8 cellular contexts compared by ENCODE assay signal in the genomic region with DNA sequence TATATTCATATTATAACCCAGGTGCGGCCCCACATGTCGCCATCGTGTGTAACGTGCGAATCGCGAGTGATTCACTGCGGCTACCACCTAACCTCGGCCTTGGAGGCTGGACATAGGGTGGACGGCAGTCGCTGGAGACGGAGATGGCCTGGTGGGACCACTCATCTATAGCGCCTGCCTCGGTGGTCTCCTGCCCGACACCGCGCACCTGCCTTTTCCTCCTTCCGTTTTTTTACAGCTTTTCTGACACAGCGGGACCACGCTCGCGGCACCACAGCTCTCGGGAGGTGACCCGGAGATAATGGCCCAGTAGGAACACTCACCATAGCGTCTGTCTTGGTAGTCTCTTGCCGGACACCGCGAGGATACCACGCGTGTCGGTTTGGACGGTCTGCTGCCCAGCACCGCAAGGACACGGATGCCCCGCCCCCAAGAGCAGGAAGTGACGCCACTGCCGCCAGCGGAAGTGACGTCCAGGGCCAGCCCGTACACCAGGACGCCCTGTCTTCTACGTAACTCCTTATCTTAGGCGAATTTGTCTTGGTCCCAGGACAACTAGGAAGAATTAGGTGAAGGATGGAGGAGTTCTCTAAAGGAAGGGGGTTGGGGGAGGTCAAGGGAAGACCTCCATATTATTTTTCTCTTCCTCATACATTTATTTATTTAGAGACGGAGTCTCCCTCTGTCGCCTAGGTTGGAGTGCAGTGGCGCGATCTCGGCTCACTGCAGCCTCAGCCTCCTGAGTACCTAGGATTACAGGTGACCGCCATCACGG. TPM values are rescaled to one million over a fixed set of nuclear protein-coding genes. Genes with fewer than 3 reads are reported as not detected.
A peak's percentile ranks its signal among the peaks of the same experiment; 100 is the strongest.
DNase-seq lines count a peak whose midpoint lies in the region; TF ChIP-seq lines count a peak whose summit lies in the region.

No MANE protein-coding gene starts in this region.

- peaks cover 32% of the 10 kb centered on the region for H3K36me3 ChIP-seq in HUES6 (ENCODE audit: control insufficient read depth, insufficient read depth, low read length)
- peaks cover 9 to 18% of the 10 kb centered on the region in 2 experiments for H3K36me3 ChIP-seq in SK-N-SH (replicated peaks in 1 of 2; ENCODE audit: control insufficient read depth in 1 of 2, insufficient read depth in 2 of 2, low read length in 1 of 2)

- CTCF ChIA-PET in SK-N-SH (lab: Yijun Ruan, JAX): no interaction called here

- H3K4me1 ChIP-seq in HUES6 (ENCODE audit: control insufficient read depth, insufficient read depth, low read length): no peaks in the 10 kb centered on the region
- no peaks in the 10 kb centered on the region; a peak in 1 of 4 replicates for H3K4me1 ChIP-seq in SK-N-SH (ENCODE audit: control insufficient read depth in 1 of 2, insufficient read depth in 2 of 2, low read depth in 1 of 2, low read length in 1 of 2)

- DNase-seq in NCI-H524 (lab: John Stamatoyannopoulos, UW) (peak; percentile 64 to 77), NCI-H524 treated with DMSO at 0.1 percent for 48 hours (lab: John Stamatoyannopoulos, UW) (no peak), SK-N-SH (peak; percentile 85), glomerular visceral epithelial cell (ENCODE audit: extremely low spot score) (peak; percentile 85), occipital lobe (lab: John Stamatoyannopoulos, UW) (peak; percentile 76), substantia nigra (lab: John Stamatoyannopoulos, UW) (peak; percentile 10 to 89 (median 72))
- peak; percentile 81 for DNase-seq in activated naive CD4-positive, alpha-beta T cell treated with anti-CD3 and anti-CD28 coated beads, Interleukin-2, amount 50 U/mL, for 16 hours

- no peak for TF ChIP-seq CTCF in SK-N-SH (IDR thresholded peaks at IDR 0.05)

- no peak overlapping the region for H2AFZ ChIP-seq in SK-N-SH (ENCODE audit: low read depth)

- H3K9me3 ChIP-seq in HUES6 (ENCODE audit: control insufficient read depth, insufficient read depth, low read depth, low read length) (no peaks in the 10 kb centered on the region), SK-N-SH (no peaks in the 10 kb centered on the region)

- H4K20me1 ChIP-seq in SK-N-SH (ENCODE audit: insufficient read depth): no peaks in the 10 kb centered on the region

- peaks cover 9% of the 10 kb centered on the region for H3F3A ChIP-seq in SK-N-SH (replicated peaks; ENCODE audit: insufficient read depth)

- H3K27ac ChIP-seq in HUES6 (ENCODE audit: low read depth, low read length): peak overlapping the region; percentile 43; the same call in 1 of the 2 replicates
- H3K27ac ChIP-seq in SK-N-SH (ENCODE audit: low read depth in 2 of 2, low read length in 1 of 2): peak overlapping the region; percentile 64 to 82
- peak overlapping the region; percentile 66 for H3K27ac ChIP-seq in substantia nigra (ENCODE audit: low read depth, low read length, poor library complexity, severe bottlenecking)

- TF ChIP-seq RAD21 in SK-N-SH (IDR thresholded peaks at IDR 0.05; ENCODE audit: low read length): no peak

- no peaks in the 10 kb centered on the region for H3K9me2 ChIP-seq in SK-N-SH

- WGBS in SK-N-SH (ENCODE audit: low lambda C conversion rate): 24% methylated on average over 14 of the region's 50 CpGs

- peak overlapping the region; percentile 75 for H3K4me2 ChIP-seq in SK-N-SH

- POLR2A ChIA-PET in SK-N-SH (lab: Yijun Ruan, JAX): interaction anchor here (0.6 kb wide), 1 partner anchor 284 kb away, joined by 3 read pairs; no protein-coding TSS in a partner anchor

- H3K9ac ChIP-seq in HUES6 (ENCODE audit: low read length) (peak overlapping the region; percentile 79), SK-N-SH (peak overlapping the region; percentile 73)

- H3K4me3 ChIP-seq in HUES6 (ENCODE audit: low read depth, low read length): peak overlapping the region; percentile 81
- H3K4me3 ChIP-seq in SK-N-SH (ENCODE audit: low read depth in 2 of 2, low read length in 1 of 2): peak overlapping the region; percentile 69 to 73

- H3K27me3 ChIP-seq in HUES6 (ENCODE audit: control insufficient read depth, insufficient read depth, low read length): no peaks in the 10 kb centered on the region
- H3K27me3 ChIP-seq in SK-N-SH (ENCODE audit: insufficient read depth): no peaks in the 10 kb centered on the region

- TF ChIP-seq EP300 in SK-N-SH (IDR thresholded peaks at IDR 0.05; ENCODE audit: borderline replicate concordance in 1 of 2, low read depth in 1 of 2, low read length in 1 of 2): no peak

- peaks cover 90% of the 10 kb centered on the region for H3K79me2 ChIP-seq in SK-N-SH (ENCODE audit: insufficient read depth)

TF ChIP-seq in SK-N-SH, 30 proteins besides CTCF, POLR2A, EP300 and RAD21:
- no peak for TF ChIP-seq JUND (IDR thresholded peaks at IDR 0.05)
- TF ChIP-seq RCOR1 (IDR thresholded peaks at IDR 0.05; ENCODE audit: low read length): no peak
- TF ChIP-seq NRF1 (IDR thresholded peaks at IDR 0.05; ENCODE audit: low read depth, low read length): no peak
- no peak for TF ChIP-seq FOSL2 (IDR thresholded peaks at IDR 0.05; ENCODE audit: borderline replicate concordance, low read depth)
- TF ChIP-seq FOXM1 (IDR thresholded peaks at IDR 0.05; ENCODE audit: low read depth): no peak
- TF ChIP-seq YY1 (IDR thresholded peaks at IDR 0.05; ENCODE audit: low read depth): no peak
- TF ChIP-seq FOXJ3 (CRISPR knock-in tag; IDR thresholded peaks at IDR 0.05): no peak
- TF ChIP-seq SIN3A (IDR thresholded peaks at IDR 0.05; ENCODE audit: borderline replicate concordance, low read depth, low read length): no peak
- TF ChIP-seq, protein P1, sequence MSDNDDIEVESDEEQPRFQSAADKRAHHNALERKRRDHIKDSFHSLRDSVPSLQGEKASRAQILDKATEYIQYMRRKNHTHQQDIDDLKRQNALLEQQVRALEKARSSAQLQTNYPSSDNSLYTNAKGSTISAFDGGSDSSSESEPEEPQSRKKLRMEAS (IDR thresholded peaks at IDR 0.05; ENCODE audit: low read depth): peak; percentile 40; the same call in 1 of the 2 replicates
- TF ChIP-seq SMC3 (IDR thresholded peaks at IDR 0.05; ENCODE audit: low read depth, low read length): no peak
- TF ChIP-seq, protein P2, sequence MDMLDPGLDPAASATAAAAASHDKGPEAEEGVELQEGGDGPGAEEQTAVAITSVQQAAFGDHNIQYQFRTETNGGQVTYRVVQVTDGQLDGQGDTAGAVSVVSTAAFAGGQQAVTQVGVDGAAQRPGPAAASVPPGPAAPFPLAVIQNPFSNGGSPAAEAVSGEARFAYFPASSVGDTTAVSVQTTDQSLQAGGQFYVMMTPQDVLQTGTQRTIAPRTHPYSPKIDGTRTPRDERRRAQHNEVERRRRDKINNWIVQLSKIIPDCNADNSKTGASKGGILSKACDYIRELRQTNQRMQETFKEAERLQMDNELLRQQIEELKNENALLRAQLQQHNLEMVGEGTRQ (IDR thresholded peaks at IDR 0.05; ENCODE audit: borderline replicate concordance, low read depth, low read length): no peak
- peak; percentile 64; the same call in 1 of the 2 replicates for TF ChIP-seq POLR2AphosphoS5 (IDR thresholded peaks at IDR 0.05; ENCODE audit: low read depth, low read length)
- no peak for TF ChIP-seq ELF1 (IDR thresholded peaks at IDR 0.05)
- peak; percentile 85 for TF ChIP-seq MXI1 (IDR thresholded peaks at IDR 0.05; ENCODE audit: low read depth, low read length)
- peak; percentile 9; the same call in 1 of the 2 replicates for TF ChIP-seq GATA2 (CRISPR knock-in tag; IDR thresholded peaks at IDR 0.05)
- peak; percentile 24 for TF ChIP-seq CHD2 (IDR thresholded peaks at IDR 0.05; ENCODE audit: low read length, partially characterized antibody)
- peak; percentile 91 for TF ChIP-seq GABPA (IDR thresholded peaks at IDR 0.05; ENCODE audit: low read depth)
- no peak for TF ChIP-seq TAF1 (IDR thresholded peaks at IDR 0.05; ENCODE audit: borderline replicate concordance, low read depth, low read length)
- TF ChIP-seq NFIC (IDR thresholded peaks at IDR 0.05; ENCODE audit: borderline replicate concordance): no peak

RNA-seq across cellular contexts. Expression of a gene that starts 6.4 kb away (rescaled TPM):
- 273 and 282 TPM in 2 replicates for polyA plus RNA-seq in SK-N-SH (2012; rRNA removed)
- 227 and 250 TPM in 2 replicates for polyA plus RNA-seq in SK-N-SH (2012; cell fraction: cytosol; rRNA removed)
- polyA plus RNA-seq in SK-N-SH (2012; cell fraction: nucleus; rRNA removed): 109 and 112 TPM in 2 replicates
- 62.9 TPM for total RNA-seq in occipital lobe

RNA-seq across cellular contexts. Expression of a gene that starts 17.1 kb away (rescaled TPM):
- polyA plus RNA-seq in SK-N-SH (2012; rRNA removed): not detected in 2 replicates
- 0.01 and 0.04 TPM in 2 replicates for polyA plus RNA-seq in SK-N-SH (2012; cell fraction: cytosol; rRNA removed)
- 0.05 and 0.18 TPM in 2 replicates for polyA plus RNA-seq in SK-N-SH (2012; cell fraction: nucleus; rRNA removed)
- total RNA-seq in occipital lobe: 0.16 TPM
